ENCODE assay signal across 13 cellular contexts in genomic region chr16:57540906-57541753, GRCh38. TPM values are rescaled to one million over a fixed set of nuclear protein-coding genes. Genes with fewer than 3 reads are reported as not detected.
DNase-seq lines count a peak whose midpoint lies in the region; ATAC-seq and TF ChIP-seq lines count a peak whose summit lies in the region.
"Had no signal": no experiment of that assay in that cellular context is flagged by ENCODE, and none has a peak within 500 bp of the region (broad histone marks: within the 10 kb centered on the region; RNA-seq: fewer than 3 reads in every experiment).

No MANE protein-coding gene starts in this region.

- H3K4me1 ChIP-seq in BLaER1 treated with 17β-estradiol and CSF1 and Interleukin-3, amounts not matched to agents 10 nM and 100 nM: peaks cover 89 to 99% (median 96%) of the 10 kb centered on the region in 10 experiments
- H3K4me1 ChIP-seq in mesendoderm (ENCODE audit: control insufficient read depth, low read depth, low read length) (no peaks in the 10 kb centered on the region), left lung (peaks cover 6 to 45% of the 10 kb centered on the region in 2 donors)

- peaks cover 0 to 45% (median 0%) of the 10 kb centered on the region in 11 experiments; a peak in 5 of 22 replicates for H4K20me1 ChIP-seq in BLaER1 treated with 17β-estradiol and CSF1 and Interleukin-3, amounts not matched to agents 10 nM and 100 nM

- H3K27me3 ChIP-seq in BLaER1 treated with 17β-estradiol and CSF1 and Interleukin-3, amounts not matched to agents 10 nM and 100 nM: peaks cover 0 to 51% (median 0%) of the 10 kb centered on the region in 11 experiments; a peak in 5 of 22 replicates
- H3K27me3 ChIP-seq in mesendoderm (ENCODE audit: insufficient read depth, low read length, poor library complexity): no peaks in the 10 kb centered on the region
- H3K27me3 ChIP-seq in left lung: peaks cover 0 to 68% of the 10 kb centered on the region in 2 donors

- H4K5ac ChIP-seq in mesendoderm (ENCODE audit: low read length): no peak overlapping the region

- peak overlapping the region in 4 of 11 experiments; percentile 4 to 67 (median 30); a peak in 4 of 22 replicates for H3K27ac ChIP-seq in BLaER1 treated with 17β-estradiol and CSF1 and Interleukin-3, amounts not matched to agents 10 nM and 100 nM
- no peak overlapping the region for H3K27ac ChIP-seq in mesendoderm (ENCODE audit: low read depth, low read length)
- no peak overlapping the region for H3K27ac ChIP-seq in left lung
- H3K27ac ChIP-seq: esophagus muscularis mucosa, GM23248 had no signal

- no peaks in the 10 kb centered on the region for H3K79me2 ChIP-seq in mesendoderm (ENCODE audit: control insufficient read depth, insufficient read depth, low read length)

- no peak overlapping the region for H3K4ac ChIP-seq in mesendoderm (ENCODE audit: low read depth, low read length)

- H3K36me3 Mint-ChIP-seq in nephron progenitor cell (ENCODE audit: low read depth): no peaks in the 10 kb centered on the region

- H2BK15ac ChIP-seq in mesendoderm (replicated peaks; ENCODE audit: low read depth): no peak overlapping the region

- H2AK5ac ChIP-seq in mesendoderm (ENCODE audit: low read length): no peak overlapping the region

- DNase-seq in DMS79 treated with DMSO at 0.1 percent for 48 hours (lab: John Stamatoyannopoulos, UW) (peak; percentile 27), mesendoderm (no peak), left lung (no peak), nephron progenitor cell (no peak)
- peak; percentile 54 for DNase-seq in activated CD8-positive, alpha-beta memory T cell treated with anti-CD3 and anti-CD28 coated beads, Interleukin-2, amount 50 U/mL, for 48 hours
- DNase-seq: Caco-2, GM23248, NCI-H1092 treated with DMSO at 0.1 percent for 48 hours, NCI-H526 treated with DMSO at 0.1 percent for 48 hours had no signal

- H3K4me3 ChIP-seq in BLaER1 treated with 17β-estradiol and CSF1 and Interleukin-3, amounts not matched to agents 10 nM and 100 nM: no peak overlapping the region
- no peak overlapping the region for H3K4me3 ChIP-seq in mesendoderm (ENCODE audit: low read length)
- H3K4me3 ChIP-seq in left lung: no peak overlapping the region
- H3K4me3 ChIP-seq: esophagus muscularis mucosa, GM23248, mucosa of descending colon had no signal

- H3K27me3 Mint-ChIP-seq in nephron progenitor cell (ENCODE audit: low read depth, poor library complexity): peaks cover 17% of the 10 kb centered on the region

- H2BK120ac ChIP-seq in mesendoderm (ENCODE audit: low read depth, low read length): no peak overlapping the region

- H2BK5ac ChIP-seq in mesendoderm (ENCODE audit: low read length): no peak overlapping the region

- H3K36me3 ChIP-seq in BLaER1 treated with 17β-estradiol and CSF1 and Interleukin-3, amounts not matched to agents 10 nM and 100 nM: no peaks in the 10 kb centered on the region
- H3K36me3 ChIP-seq in mesendoderm (ENCODE audit: control insufficient read depth, insufficient read depth, low read length) (no peaks in the 10 kb centered on the region), left lung (no peaks in the 10 kb centered on the region)
- H3K36me3 ChIP-seq: esophagus muscularis mucosa had no signal

- H3K56ac ChIP-seq in mesendoderm (ENCODE audit: low read length): peak overlapping the region; percentile 25

- ATAC-seq in left lung (no peak), HG03045 (IDR thresholded peaks at IDR 0.05; ENCODE audit: unreplicated experiment) (no peak)
- ATAC-seq: mucosa of descending colon had no signal

- TF ChIP-seq CTCF in left lung (IDR thresholded peaks at IDR 0.05) (no peak), nephron progenitor cell (IDR thresholded peaks at IDR 0.05) (no peak)

- intact Hi-C loops in left lung (cut with DNase I): no loop called here

- peak overlapping the region; percentile 12 to 100 (median 97); a peak in 21 of 22 replicates for H3K4me2 ChIP-seq in BLaER1 treated with 17β-estradiol and CSF1 and Interleukin-3, amounts not matched to agents 10 nM and 100 nM
- no peak overlapping the region for H3K4me2 ChIP-seq in mesendoderm (ENCODE audit: low read length)

- no peaks in the 10 kb centered on the region for H3K9me3 ChIP-seq in BLaER1 treated with 17β-estradiol and CSF1 and Interleukin-3, amounts not matched to agents 10 nM and 100 nM (replicated peaks in 1 of 11)
- H3K9me3 ChIP-seq in left lung: no peaks in the 10 kb centered on the region
- H3K9me3 ChIP-seq: Caco-2, esophagus muscularis mucosa, mucosa of descending colon had no signal

- no peak overlapping the region for H4K8ac ChIP-seq in mesendoderm (ENCODE audit: low read depth, low read length)

- no peaks in the 10 kb centered on the region for H3K9me3 Mint-ChIP-seq in nephron progenitor cell

- H3K4me1 Mint-ChIP-seq in nephron progenitor cell: peaks cover 35% of the 10 kb centered on the region

- H3K18ac ChIP-seq in mesendoderm (ENCODE audit: low read length): no peak overlapping the region

- H3K9ac ChIP-seq in BLaER1 treated with 17β-estradiol and CSF1 and Interleukin-3, amounts not matched to agents 10 nM and 100 nM: peak overlapping the region in 1 of 11 experiments; percentile 65; a peak in 1 of 22 replicates
- H3K9ac ChIP-seq in mesendoderm (ENCODE audit: low read length): no peak overlapping the region
- H3K9ac ChIP-seq: GM23248 had no signal

- H3K27ac Mint-ChIP-seq in nephron progenitor cell: no peak overlapping the region

- H3K79me1 ChIP-seq in mesendoderm (ENCODE audit: low read length): no peaks in the 10 kb centered on the region

- H3K4me3 Mint-ChIP-seq in nephron progenitor cell: no peak overlapping the region

- H3K23ac ChIP-seq in mesendoderm (ENCODE audit: low read length): no peak overlapping the region

- WGBS in mesendoderm (ENCODE audit: extremely low coverage, insufficient coverage, low lambda C conversion rate): no CpG with 5 or more reads among the region's 12 CpGs

RNA-seq across cellular contexts. Expression of gene ADGRG5, which starts 1.3 kb away (rescaled TPM):
- 2.9 TPM for polyA plus RNA-seq in mesendoderm (2013, experiment 1 of 2)
- 3.0 TPM for polyA plus RNA-seq in mesendoderm (2013, experiment 2 of 2)
- under 1 TPM; 0.92 to 0.99 TPM for total RNA-seq in left lung
- total RNA-seq: GM23248 had no signal

RNA-seq across cellular contexts. Expression of gene CCDC102A, which starts 4.8 kb away (rescaled TPM):
- polyA plus RNA-seq in mesendoderm (2013, experiment 1 of 2): 2.0 TPM
- 1.8 TPM for polyA plus RNA-seq in mesendoderm (2013, experiment 2 of 2)
- 1 to 10 TPM; 5.2 to 9.3 TPM for total RNA-seq in left lung

RNA-seq across cellular contexts. Expression of gene DOK4, which starts 54.8 kb away (rescaled TPM):
- 7.1 TPM for polyA plus RNA-seq in mesendoderm (2013, experiment 1 of 2)
- polyA plus RNA-seq in mesendoderm (2013, experiment 2 of 2): 6.5 TPM
- total RNA-seq in left lung: 100 to 1,000 TPM in 1 of 2 donors, 10 to 100 TPM in 1; 41.8 to 108 TPM

Comparison
In these comparisons a context has a peak if more than half of its experiments do, and no peak if none do; other contexts are left out.
1. DNase-seq: peak in DMS79 treated with DMSO at 0.1 percent for 48 hours (single experiment) and activated CD8-positive, alpha-beta memory T cell treated with anti-CD3 and anti-CD28 coated beads, Interleukin-2, amount 50 U/mL, for 48 hours (single experiment); none in mesendoderm (single experiment), left lung (0 of 2) and nephron progenitor cell (single experiment).